In the genomic region with DNA sequence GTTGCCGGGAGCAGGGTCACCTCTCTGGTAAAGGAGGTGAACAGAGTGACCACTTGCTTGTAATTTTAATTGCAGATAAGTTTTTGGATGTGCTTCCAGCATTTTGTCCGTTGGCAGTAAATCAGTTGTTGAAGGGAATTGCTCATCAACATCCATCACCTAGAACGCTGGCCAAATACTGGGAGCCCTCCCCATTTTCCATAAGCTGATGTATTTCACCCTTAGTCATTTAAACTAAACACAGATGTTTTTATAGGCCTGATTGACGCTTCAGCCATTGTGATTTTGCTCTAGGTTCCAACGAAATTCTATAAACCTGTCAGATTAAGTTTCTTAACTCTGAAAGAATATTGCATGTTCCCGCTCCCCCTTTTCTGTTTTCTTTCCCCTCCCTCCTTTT, we compare ENCODE assay signal across 17 cellular contexts. TPM values are rescaled to one million over a fixed set of nuclear protein-coding genes. Genes with fewer than 3 reads are reported as not detected.
DNase-seq lines count a peak whose midpoint lies in the region; ATAC-seq, FAIRE-seq and TF ChIP-seq lines count a peak whose summit lies in the region.
"Had no signal": no experiment of that assay in that cellular context is flagged by ENCODE, and none has a peak within 500 bp of the region (broad histone marks: within the 10 kb centered on the region; RNA-seq: fewer than 3 reads in every experiment).

No MANE protein-coding gene starts in this region.

- peaks cover 60% of the 10 kb centered on the region for H3K27me3 ChIP-seq in CD4-positive, alpha-beta T cell (ENCODE audit: control insufficient read depth, insufficient read depth, low read length)
- H3K27me3 ChIP-seq in GM23338 (ENCODE audit: insufficient read depth) = peaks cover 15% of the 10 kb centered on the region; the same call in 1 of the 2 replicates
- peaks cover 0 to 15% of the 10 kb centered on the region in 2 donors for H3K27me3 ChIP-seq in naive thymus-derived CD4-positive, alpha-beta T cell (ENCODE audit: control insufficient read depth in 2 of 2, insufficient read depth in 2 of 2, low read length in 2 of 2)

- no peaks in the 10 kb centered on the region for H3K36me3 ChIP-seq in GM23338 (ENCODE audit: insufficient read depth)
- no peaks in the 10 kb centered on the region for H3K36me3 ChIP-seq in naive thymus-derived CD4-positive, alpha-beta T cell (ENCODE audit: control insufficient read depth in 2 of 3, insufficient read depth in 3 of 3, low read length in 3 of 3)
- H3K36me3 ChIP-seq: BLaER1 treated with 17β-estradiol and CSF1 and Interleukin-3, amounts not matched to agents 10 nM and 100 nM had no signal

- H3K4me3 ChIP-seq in GM23338 = peak overlapping the region; percentile 71
- no peak overlapping the region for H3K4me3 ChIP-seq in naive thymus-derived CD4-positive, alpha-beta T cell (ENCODE audit: low read length)

- intact Hi-C loops in CD4-positive, alpha-beta T cell (cut with DNase I, micrococcal nuclease) = loop anchor here (5.0 kb wide), 1 partner anchor 737 kb away; no protein-coding TSS in a partner anchor
- intact Hi-C loops in naive thymus-derived CD4-positive, alpha-beta T cell (cut with micrococcal nuclease) = loop anchor here in 1 of 2 donors (2.0 to 10.0 kb wide), 5 partner anchors 319 to 1302 kb away; a partner anchor contains a TSS

- H3K4me1 ChIP-seq in GM23338 (ENCODE audit: insufficient read depth) = peaks cover 34% of the 10 kb centered on the region
- H3K4me1 ChIP-seq in naive thymus-derived CD4-positive, alpha-beta T cell (ENCODE audit: control insufficient read depth in 2 of 2, insufficient read depth in 2 of 2, low read length in 2 of 2) = peaks cover 0 to 9% of the 10 kb centered on the region in 2 donors

- peak overlapping the region; percentile 31 for H3K4me3 Mint-ChIP-seq in CD4-positive, alpha-beta T cell
- peak overlapping the region; percentile 73 for H3K4me3 Mint-ChIP-seq in GM23338
- peak overlapping the region; percentile 77 for H3K4me3 Mint-ChIP-seq in central memory CD8-positive, alpha-beta T cell
- H3K4me3 Mint-ChIP-seq in naive thymus-derived CD4-positive, alpha-beta T cell = peak overlapping the region in 9 of 10 donors; percentile 53 to 85 (median 81)

- H3K9me3 Mint-ChIP-seq in CD4-positive, alpha-beta T cell = no peaks in the 10 kb centered on the region
- H3K9me3 Mint-ChIP-seq in GM23338 = no peaks in the 10 kb centered on the region
- H3K9me3 Mint-ChIP-seq in central memory CD8-positive, alpha-beta T cell = no peaks in the 10 kb centered on the region
- H3K9me3 Mint-ChIP-seq in naive thymus-derived CD4-positive, alpha-beta T cell = peaks cover 0 to 3% (median 0%) of the 10 kb centered on the region in 11 donors
- H3K9me3 Mint-ChIP-seq: activated T-helper 1 cell treated with anti-CD3 and anti-CD28 coated beads, Interleukin-12 subunit alpha, Interleukin-12 subunit beta, Interleukin-2, Interleukin-4 antibody, amounts not matched to agents 30 ng/mL and 10 ng/mL and 1 ng/mL, durations not matched to agents 14 hours and 24 hours and 36 hours; stimulated activated naive CD8-positive, alpha-beta T cell treated with anti-CD3 and anti-CD28 coated beads, Interleukin-15, Interleukin-2, amounts not matched to agents 100 ng/mL and 50 ng/mL, for 24 hours had no signal

- H3K4me1 Mint-ChIP-seq in CD4-positive, alpha-beta T cell (ENCODE audit: low read depth) = peaks cover 20% of the 10 kb centered on the region
- H3K4me1 Mint-ChIP-seq in GM23338 = peaks cover 48% of the 10 kb centered on the region
- H3K4me1 Mint-ChIP-seq in central memory CD8-positive, alpha-beta T cell = peaks cover 13% of the 10 kb centered on the region
- peaks cover 9 to 26% (median 18%) of the 10 kb centered on the region in 7 donors for H3K4me1 Mint-ChIP-seq in naive thymus-derived CD4-positive, alpha-beta T cell

- DNase-seq in CD4-positive, alpha-beta T cell = no peak
- no peak for DNase-seq in GM23338 (ENCODE audit: low spot score)
- no peak for DNase-seq in central memory CD8-positive, alpha-beta T cell (ENCODE audit: low spot score in 2 of 2)
- no peak for DNase-seq in naive thymus-derived CD4-positive, alpha-beta T cell
- DNase-seq in RCC 7860 (ENCODE audit: low spot score) = no peak
- DNase-seq: activated CD4-positive, alpha-beta T cell treated with anti-CD3 and anti-CD28 coated beads for 1 hour; stimulated activated CD4-positive, alpha-beta T cell treated with anti-CD3 and anti-CD28 coated beads, Interleukin-4, amount 100 ng/mL, for 1 hour had no signal

- FAIRE-seq in RCC 7860 (lab: Jason Lieb, UNC) = no peak
- FAIRE-seq: endothelial cell of umbilical vein had no signal

- H3K27me3 Mint-ChIP-seq in CD4-positive, alpha-beta T cell = peaks cover 80% of the 10 kb centered on the region
- peaks cover 21% of the 10 kb centered on the region for H3K27me3 Mint-ChIP-seq in GM23338 (ENCODE audit: insufficient read depth, low read depth, poor library complexity)
- peaks cover 65% of the 10 kb centered on the region for H3K27me3 Mint-ChIP-seq in central memory CD8-positive, alpha-beta T cell
- H3K27me3 Mint-ChIP-seq in naive thymus-derived CD4-positive, alpha-beta T cell = peaks cover 61 to 75% (median 70%) of the 10 kb centered on the region in 5 donors

- peak overlapping the region; percentile 86 for H2AFZ ChIP-seq in GM23338

- ATAC-seq in CD4-positive, alpha-beta T cell (ENCODE audit: poor library complexity) = no peak
- ATAC-seq in GM23338 (no peak), GM21447 (IDR thresholded peaks at IDR 0.05; ENCODE audit: unreplicated experiment) (no peak), HG03457 (IDR thresholded peaks at IDR 0.05; ENCODE audit: unreplicated experiment) (no peak), GM18907 (IDR thresholded peaks at IDR 0.05; ENCODE audit: unreplicated experiment) (no peak)
- ATAC-seq in central memory CD8-positive, alpha-beta T cell (replicated peaks; ENCODE audit: extremely low read depth, poor library complexity, severe bottlenecking) = no peak
- ATAC-seq in naive thymus-derived CD4-positive, alpha-beta T cell = no peak

- H3K9me2 ChIP-seq in GM23338 (ENCODE audit: insufficient read depth) = no peaks in the 10 kb centered on the region

- H3K27ac Mint-ChIP-seq in CD4-positive, alpha-beta T cell = no peak overlapping the region
- no peak overlapping the region for H3K27ac Mint-ChIP-seq in GM23338
- H3K27ac Mint-ChIP-seq in central memory CD8-positive, alpha-beta T cell (ENCODE audit: low read depth) = peak overlapping the region; percentile 9
- no peak overlapping the region for H3K27ac Mint-ChIP-seq in naive thymus-derived CD4-positive, alpha-beta T cell
- H3K27ac Mint-ChIP-seq: stimulated activated naive CD8-positive, alpha-beta T cell treated with anti-CD3 and anti-CD28 coated beads, Interleukin-15, Interleukin-2, amounts not matched to agents 100 ng/mL and 50 ng/mL, for 24 hours had no signal

- peak overlapping the region; percentile 82 for H3K4me2 ChIP-seq in GM23338

- no peaks in the 10 kb centered on the region for H3F3A ChIP-seq in GM23338 (replicated peaks; ENCODE audit: low read depth)

- no peaks in the 10 kb centered on the region for H4K20me1 ChIP-seq in GM23338 (replicated peaks; ENCODE audit: insufficient read depth)
- H4K20me1 ChIP-seq: BLaER1 treated with 17β-estradiol and CSF1 and Interleukin-3, amounts not matched to agents 10 nM and 100 nM had no signal

- H3K79me2 ChIP-seq in GM23338 (replicated peaks; ENCODE audit: insufficient read depth) = no peaks in the 10 kb centered on the region

- H3K27ac ChIP-seq in CD4-positive, alpha-beta T cell (ENCODE audit: low read depth, low read length) = no peak overlapping the region
- H3K27ac ChIP-seq in GM23338 (ENCODE audit: low read depth) = no peak overlapping the region
- no peak overlapping the region for H3K27ac ChIP-seq in naive thymus-derived CD4-positive, alpha-beta T cell (ENCODE audit: low read depth, low read length)
- H3K27ac ChIP-seq: BLaER1 treated with 17β-estradiol and CSF1 and Interleukin-3, amounts not matched to agents 10 nM and 100 nM had no signal

- no peaks in the 10 kb centered on the region for H3K9me3 ChIP-seq in CD4-positive, alpha-beta T cell (ENCODE audit: control insufficient read depth, low read length)
- H3K9me3 ChIP-seq in naive thymus-derived CD4-positive, alpha-beta T cell (ENCODE audit: control insufficient read depth in 2 of 3, low read length in 3 of 3) = no peaks in the 10 kb centered on the region

- H3K36me3 Mint-ChIP-seq in CD4-positive, alpha-beta T cell (ENCODE audit: low read depth) = no peaks in the 10 kb centered on the region
- no peaks in the 10 kb centered on the region for H3K36me3 Mint-ChIP-seq in GM23338 (ENCODE audit: low read depth)
- H3K36me3 Mint-ChIP-seq in central memory CD8-positive, alpha-beta T cell (ENCODE audit: insufficient read depth) = peaks cover 2% of the 10 kb centered on the region
- H3K36me3 Mint-ChIP-seq in naive thymus-derived CD4-positive, alpha-beta T cell = no peaks in the 10 kb centered on the region

- POLR2A ChIA-PET in CD4-positive, alpha-beta T cell (lab: Charles Lee) = no interaction called here
- POLR2A ChIA-PET in naive thymus-derived CD4-positive, alpha-beta T cell (lab: Charles Lee) = no interaction called here

- TF ChIP-seq CTCF in CD4-positive, alpha-beta T cell (IDR thresholded peaks at IDR 0.05) = no peak
- TF ChIP-seq CTCF in GM23338 (conservative IDR thresholded peaks at IDR 0.05; ENCODE audit: low read depth in 2 of 2) = no peak

- CTCF ChIA-PET in CD4-positive, alpha-beta T cell (lab: Charles Lee) = no interaction called here
- CTCF ChIA-PET in naive thymus-derived CD4-positive, alpha-beta T cell (lab: Charles Lee) = interaction anchor here (0.6 to 1.0 kb wide), 2 partner anchors 10 to 115 kb away, joined by 3 to 4 read pairs; no protein-coding TSS in a partner anchor

TF ChIP-seq in GM23338, 12 proteins besides CTCF, POLR2A, EP300 and RAD21 (continues in another document):
- no peak for TF ChIP-seq ZNF331 (CRISPR knock-in tag; IDR thresholded peaks at IDR 0.05; ENCODE audit: low read depth)
- no peak for TF ChIP-seq ZNF114 (CRISPR knock-in tag; IDR thresholded peaks at IDR 0.05)
- no peak for TF ChIP-seq EZH2 (IDR thresholded peaks at IDR 0.05; ENCODE audit: low read depth, unreplicated experiment)
- TF ChIP-seq STAT1 (IDR thresholded peaks at IDR 0.05; ENCODE audit: unreplicated experiment) = no peak

RNA-seq across cellular contexts. Expression of a gene that starts 1.0 kb away (rescaled TPM):
- not detected for total RNA-seq in CD4-positive, alpha-beta T cell
- 7.2 and 7.5 TPM in 2 replicates for total RNA-seq in GM23338 (2014; rRNA removed; shearing (Covaris generic))
- 5.9 and 7.4 TPM in 2 replicates for polyA plus RNA-seq in GM23338 (2016; fragmentation: Nextera tagmentation; extraction: Ambion mirVana)
- total RNA-seq in naive thymus-derived CD4-positive, alpha-beta T cell = under 1 TPM in 3 of 5 experiments, not detected in 2; 0.15 to 0.76 (median 0.24) TPM
- polyA plus RNA-seq in naive thymus-derived CD4-positive, alpha-beta T cell = under 1 TPM in 1 of 2 donors, not detected in 1; 0.17 TPM
- total RNA-seq: activated T-helper 1 cell treated with anti-CD3 and anti-CD28 coated beads, Interleukin-12 subunit alpha, Interleukin-12 subunit beta, Interleukin-2, Interleukin-4 antibody, amounts not matched to agents 30 ng/mL and 10 ng/mL and 1 ng/mL, durations not matched to agents 14 hours and 24 hours and 36 hours; endothelial cell of umbilical vein; LHCN-M2; liver; pulmonary artery endothelial cell had no signal
- polyA plus RNA-seq: endothelial cell of umbilical vein, liver had no signal

Comparison
In these comparisons a context has a peak if more than half of its experiments do, and no peak if none do; other contexts are left out.
1. H3K4me3 Mint-ChIP-seq: peak in every context shown above with its lines; median percentile 81 in naive thymus-derived CD4-positive, alpha-beta T cell; 77 in central memory CD8-positive, alpha-beta T cell; 73 in GM23338; 31 in CD4-positive, alpha-beta T cell.